Comparison of ENCODE assay signal across 17 cellular contexts in the genomic region with DNA sequence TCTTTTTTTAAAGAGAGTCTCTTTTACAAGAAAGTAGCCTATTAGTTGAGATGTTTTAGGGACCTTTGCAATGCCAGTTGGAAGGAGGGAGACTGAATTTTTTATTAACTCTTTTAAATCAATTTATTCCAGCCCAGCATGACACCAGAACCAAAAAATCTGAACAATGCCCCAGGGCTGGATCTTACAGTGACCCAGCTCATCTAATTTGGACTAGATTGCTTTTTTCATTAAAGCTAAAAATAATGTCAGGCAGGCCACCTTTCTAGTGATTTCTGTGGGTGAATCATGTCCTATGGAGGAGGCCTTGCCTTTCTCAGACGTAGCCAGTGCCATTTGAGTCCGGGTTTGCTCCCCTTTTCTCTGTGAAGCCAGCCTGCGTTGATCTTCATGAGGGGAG. TPM values are rescaled to one million over a fixed set of nuclear protein-coding genes. Genes with fewer than 3 reads are reported as not detected.
DNase-seq lines count a peak whose midpoint lies in the region; ATAC-seq, FAIRE-seq and TF ChIP-seq lines count a peak whose summit lies in the region.
"Had no signal": no experiment of that assay in that cellular context is flagged by ENCODE, and none has a peak within 500 bp of the region (broad histone marks: within the 10 kb centered on the region; RNA-seq: fewer than 3 reads in every experiment).

No MANE protein-coding gene starts in this region.

- no peak for DNase-seq in HFFc6
- no peak for DNase-seq in ascending aorta (ENCODE audit: low spot score in 2 of 2)
- no peak for DNase-seq in substantia nigra (lab: John Stamatoyannopoulos, UW)
- DNase-seq in NCI-H1694 (lab: John Stamatoyannopoulos, UW): no peak
- no peak for DNase-seq in activated CD8-positive, alpha-beta memory T cell treated with anti-CD3 and anti-CD28 coated beads, Interleukin-2, amount 50 U/mL, for 4 hours
- no peak for DNase-seq in activated T-cell treated with anti-CD3 and anti-CD28 coated beads, Interleukin-2, amount 50 U/mL, for 4 hours
- DNase-seq in pancreas: no peak
- DNase-seq: Caco-2, NCI-H146, NCI-H2107, NCI-H226, NCI-H526, OCI-M1, RPMI8226 had no signal

- H3K27me3 Mint-ChIP-seq in HFFc6 (ENCODE audit: insufficient read depth): no peaks in the 10 kb centered on the region; the same call in 1 of the 2 replicates
- H3K27me3 Mint-ChIP-seq in activated T-cell treated with anti-CD3 and anti-CD28 coated beads, Interleukin-2, amount 50 U/mL, for 4 hours (ENCODE audit: low read depth): peaks cover 10% of the 10 kb centered on the region

- TF ChIP-seq EP300 in gastroesophageal sphincter (IDR thresholded peaks at IDR 0.05): no peak

- H3K9me3 ChIP-seq in ascending aorta (no peaks in the 10 kb centered on the region), gastroesophageal sphincter (no peaks in the 10 kb centered on the region), pancreas (no peaks in the 10 kb centered on the region)
- H3K9me3 ChIP-seq: Caco-2, HAP-1 had no signal

- peak overlapping the region; percentile 93 to 95 for H3K27ac ChIP-seq in ascending aorta
- H3K27ac ChIP-seq in gastroesophageal sphincter: peak overlapping the region; percentile 73 to 84 (median 80)
- peak overlapping the region; percentile 87 for H3K27ac ChIP-seq in substantia nigra (ENCODE audit: low read depth, low read length, poor library complexity, severe bottlenecking)
- H3K27ac ChIP-seq in pancreas: no peak overlapping the region

- H3K4me1 ChIP-seq in ascending aorta: peaks cover 43 to 89% of the 10 kb centered on the region in 2 donors
- H3K4me1 ChIP-seq in gastroesophageal sphincter: peaks cover 29 to 98% (median 41%) of the 10 kb centered on the region in 3 donors
- no peaks in the 10 kb centered on the region for H3K4me1 ChIP-seq in pancreas
- H3K4me1 ChIP-seq: Caco-2 had no signal

- no peak for TF ChIP-seq CTCF in HFFc6 (IDR thresholded peaks at IDR 0.05)
- no peak for TF ChIP-seq CTCF in ascending aorta (IDR thresholded peaks at IDR 0.05)
- TF ChIP-seq CTCF in gastroesophageal sphincter (IDR thresholded peaks at IDR 0.05): no peak
- no peak for TF ChIP-seq CTCF in pancreas (IDR thresholded peaks at IDR 0.05)

- peak overlapping the region; percentile 34 for H3K27ac Mint-ChIP-seq in HFFc6

- H3K36me3 ChIP-seq in ascending aorta (peaks cover 0 to 12% of the 10 kb centered on the region in 2 donors), gastroesophageal sphincter (no peaks in the 10 kb centered on the region), pancreas (no peaks in the 10 kb centered on the region)

- no peaks in the 10 kb centered on the region for H3K9me3 Mint-ChIP-seq in HFFc6
- H3K9me3 Mint-ChIP-seq in activated T-cell treated with anti-CD3 and anti-CD28 coated beads, Interleukin-2, amount 50 U/mL, for 4 hours: no peaks in the 10 kb centered on the region

- H3K36me3 Mint-ChIP-seq in HFFc6 (ENCODE audit: low read depth): peaks cover 60% of the 10 kb centered on the region
- no peaks in the 10 kb centered on the region for H3K36me3 Mint-ChIP-seq in activated T-cell treated with anti-CD3 and anti-CD28 coated beads, Interleukin-2, amount 50 U/mL, for 4 hours (ENCODE audit: insufficient read depth)

- no peak for TF ChIP-seq POLR2A in gastroesophageal sphincter (IDR thresholded peaks at IDR 0.05)

- peak overlapping the region; percentile 42; the same call in 1 of the 2 replicates for H3K4me3 Mint-ChIP-seq in HFFc6
- no peak overlapping the region for H3K4me3 Mint-ChIP-seq in activated T-cell treated with anti-CD3 and anti-CD28 coated beads, Interleukin-2, amount 50 U/mL, for 4 hours

- ATAC-seq in gastroesophageal sphincter (no peak), pancreas (no peak)
- no peak for ATAC-seq in activated T-cell treated with anti-CD3 and anti-CD28 coated beads, Interleukin-2, amount 50 U/mL, for 4 hours

- H3K27me3 ChIP-seq in ascending aorta: no peaks in the 10 kb centered on the region
- no peaks in the 10 kb centered on the region for H3K27me3 ChIP-seq in gastroesophageal sphincter
- no peaks in the 10 kb centered on the region for H3K27me3 ChIP-seq in pancreas

- H3K4me1 Mint-ChIP-seq in HFFc6 (ENCODE audit: low read depth): peaks cover 74% of the 10 kb centered on the region
- no peaks in the 10 kb centered on the region for H3K4me1 Mint-ChIP-seq in activated T-cell treated with anti-CD3 and anti-CD28 coated beads, Interleukin-2, amount 50 U/mL, for 4 hours (ENCODE audit: low read depth)

- intact Hi-C loops in ascending aorta (cut with DNase I) (loop anchor here (10.0 kb wide), 1 partner anchor 299 kb away; no protein-coding TSS in a partner anchor), pancreas (cut with DNase I) (loop anchor here in 2 of 3 donors (10.0 kb wide), 1 partner anchor 169 kb away; no protein-coding TSS in a partner anchor)

- H3K4me3 ChIP-seq in ascending aorta: no peak overlapping the region
- no peak overlapping the region for H3K4me3 ChIP-seq in gastroesophageal sphincter
- no peak overlapping the region for H3K4me3 ChIP-seq in pancreas
- H3K4me3 ChIP-seq: HAP-1 had no signal

- WGBS in gastroesophageal sphincter (ENCODE audit: low coverage in 1 of 2), 2 donors: 71 to 74% methylated on average over 3 of the region's 3 CpGs
- 86 to 94% methylated on average over 3 of the region's 3 CpGs for WGBS in pancreas, 2 donors

- no peak for FAIRE-seq in pancreas (lab: Jason Lieb, UNC)
- FAIRE-seq: A204.1 had no signal

RNA-seq across cellular contexts. Expression of a gene that starts 38.8 kb away (rescaled TPM):
- 100 to 1,000 TPM; 164 to 272 (median 235) TPM for total RNA-seq in HFFc6 (2021; fragmentation: NEBNext Ultra II Directional; extraction: Animal tissue kit (Norgen Biotek cat#: 25700))
- 1,059 TPM for total RNA-seq in ascending aorta
- total RNA-seq in gastroesophageal sphincter: 1,000 to 10,000 TPM in 1 of 4 donors, 100 to 1,000 TPM in 3; 601 to 1,344 (median 738) TPM
- total RNA-seq in activated T-cell treated with anti-CD3 and anti-CD28 coated beads, Interleukin-2, amount 50 U/mL, for 4 hours: under 1 TPM; 0.16 to 0.41 (median 0.25) TPM
- 10 to 100 TPM in 3 of 6 donors, 1 to 10 TPM in 3; 2.4 to 16.8 (median 9.7) TPM for total RNA-seq in pancreas
- 1 to 10 TPM; 2.7 to 5.5 TPM for polyA plus RNA-seq in pancreas

Comparison
In these comparisons a context has a peak if more than half of its experiments do, and no peak if none do; other contexts are left out.
1. H3K27ac ChIP-seq: peak in ascending aorta (2 of 2), gastroesophageal sphincter (4 of 4) and substantia nigra (single experiment); none in pancreas (0 of 4).
2. RNA of a gene that starts 38.8 kb away (total RNA-seq): 1,059 TPM in ascending aorta (single experiment), 601 to 1,344 TPM in gastroesophageal sphincter and 164 to 272 TPM in HFFc6; 2.4 to 16.8 TPM in pancreas and 0.16 to 0.41 TPM in activated T-cell treated with anti-CD3 and anti-CD28 coated beads, Interleukin-2, amount 50 U/mL, for 4 hours; every median in the first group is over 4 times any median in the second.